In genomic region chrX:97740044-97740443, GRCh38 we compare ENCODE assay signal across 14 cellular contexts.
"Had no signal": no experiment of that assay in that cellular context is flagged by ENCODE, and none has a peak within 500 bp of the region (broad histone marks: within the 10 kb centered on the region; RNA-seq: fewer than 3 reads in every experiment).

No MANE protein-coding gene starts in this region.

- H3K27ac ChIP-seq: gastroesophageal sphincter, heart left ventricle, neutrophil, pancreas, thoracic aorta, upper lobe of left lung had no signal

- H3K9me3 ChIP-seq: gastroesophageal sphincter, neutrophil, pancreas, thoracic aorta, upper lobe of left lung had no signal

- DNase-seq: activated CD4-positive, alpha-beta T cell treated with anti-CD3 and anti-CD28 coated beads, Interleukin-2, amount 50 U/mL, for 4 hours; activated gamma-delta T cell treated with Interleukin-2 at 50 U/mL for 16 hours; caudate nucleus; heart left ventricle; mesendoderm; pancreas; stimulated activated CD4-positive, alpha-beta T cell treated with anti-CD3 and anti-CD28 coated beads, Interleukin-4, amount 100 ng/mL, for 4 hours; upper lobe of left lung had no signal

- H3K36me3 ChIP-seq: gastroesophageal sphincter, heart left ventricle, neutrophil, pancreas, thoracic aorta, upper lobe of left lung had no signal

- H3K4me3 ChIP-seq: gastroesophageal sphincter, heart left ventricle, pancreas, thoracic aorta, upper lobe of left lung had no signal

- H3K27me3 ChIP-seq: gastroesophageal sphincter, heart left ventricle, neutrophil, upper lobe of left lung had no signal

- ATAC-seq: gastroesophageal sphincter; heart left ventricle; natural killer cell treated with Interleukin-12 subunit alpha and Interleukin-12 subunit beta and Interleukin-15 and Interleukin-18, amount 100 ng/mL, for 72 hours; pancreas; sciatic nerve; stimulated activated memory B cell treated with anti-CD40 and anti-IgM and Interleukin-4, amounts not matched to agents 10 μg/mL and 1 μg/mL and 100 μg/mL, for 72 hours had no signal

- H3K4me1 ChIP-seq: gastroesophageal sphincter, heart left ventricle, pancreas, upper lobe of left lung had no signal
